Comparison of ENCODE assay signal across 18 cellular contexts in genomic region chrX:1533083-1533482, GRCh38. TPM values are rescaled to one million over a fixed set of nuclear protein-coding genes. Genes with fewer than 3 reads are reported as not detected.
"Had no signal": no experiment of that assay in that cellular context is flagged by ENCODE, and none has a peak within 500 bp of the region (broad histone marks: within the 10 kb centered on the region; RNA-seq: fewer than 3 reads in every experiment).

No MANE protein-coding gene starts in this region.

- ATAC-seq: foreskin keratinocyte had no signal

- H3K36me3 ChIP-seq: right atrium auricular region, transverse colon, vagina had no signal

- H3K4me3 Mint-ChIP-seq: dendritic cell treated with granulocyte-macrophage colony-stimulating factor and Interleukin-4, amounts not matched to agents 40 ng/mL and 50 ng/mL, for 4 days; T-helper 1 cell treated with Interleukin-12 subunit alpha and Interleukin-12 subunit beta and Interleukin-4 antibody, amounts not matched to agents 30 μg/mL and 1 μg/mL, for 36 hours had no signal

- DNase-seq: activated CD4-positive, CD25-positive, alpha-beta regulatory T cell; activated CD8-positive, alpha-beta memory T cell treated with anti-CD3 and anti-CD28 coated beads, Interleukin-2, amount 50 U/mL, for 4 hours; aorta; cerebellar nuclear complex; effector memory CD4-positive, alpha-beta T cell; foreskin keratinocyte; immature natural killer cell; mesendoderm; stimulated activated CD4-positive, alpha-beta T cell treated with anti-CD3 and anti-CD28 coated beads, Interleukin-2, amount 100 ng/mL, for 48 hours; stimulated activated naive CD4-positive, alpha-beta T cell treated with Interleukin-2 at 50 U/mL for 16 hours; substantia nigra; transverse colon had no signal

- H3K4me1 ChIP-seq: foreskin keratinocyte, right atrium auricular region, transverse colon, vagina had no signal

- H3K27ac Mint-ChIP-seq: dendritic cell treated with granulocyte-macrophage colony-stimulating factor and Interleukin-4, amounts not matched to agents 40 ng/mL and 50 ng/mL, for 4 days; progenitor cell of endocrine pancreas; T-helper 1 cell treated with Interleukin-12 subunit alpha and Interleukin-12 subunit beta and Interleukin-4 antibody, amounts not matched to agents 30 μg/mL and 1 μg/mL, for 36 hours had no signal

- H3K9me3 Mint-ChIP-seq: dendritic cell treated with granulocyte-macrophage colony-stimulating factor and Interleukin-4, amounts not matched to agents 40 ng/mL and 50 ng/mL, for 4 days; immature natural killer cell; T-helper 1 cell treated with Interleukin-12 subunit alpha and Interleukin-12 subunit beta and Interleukin-4 antibody, amounts not matched to agents 30 μg/mL and 1 μg/mL, for 36 hours had no signal

- H3K27me3 Mint-ChIP-seq: dendritic cell treated with granulocyte-macrophage colony-stimulating factor and Interleukin-4, amounts not matched to agents 40 ng/mL and 50 ng/mL, for 4 days; progenitor cell of endocrine pancreas had no signal

- H3K4me3 ChIP-seq: right atrium auricular region, transverse colon, vagina had no signal

- H3K27ac ChIP-seq: foreskin keratinocyte, right atrium auricular region, transverse colon, vagina had no signal

- H3K9me3 ChIP-seq: right atrium auricular region, transverse colon, vagina had no signal

- H3K27me3 ChIP-seq: foreskin keratinocyte, right atrium auricular region, transverse colon, vagina had no signal

RNA-seq across cellular contexts. Expression of gene P2RY8, which starts 3.9 kb away (rescaled TPM):
- total RNA-seq: foreskin keratinocyte, progenitor cell of endocrine pancreas had no signal
- polyA plus RNA-seq: foreskin keratinocyte, neural cell had no signal
